8 cellular contexts compared by ENCODE assay signal in the genomic region with DNA sequence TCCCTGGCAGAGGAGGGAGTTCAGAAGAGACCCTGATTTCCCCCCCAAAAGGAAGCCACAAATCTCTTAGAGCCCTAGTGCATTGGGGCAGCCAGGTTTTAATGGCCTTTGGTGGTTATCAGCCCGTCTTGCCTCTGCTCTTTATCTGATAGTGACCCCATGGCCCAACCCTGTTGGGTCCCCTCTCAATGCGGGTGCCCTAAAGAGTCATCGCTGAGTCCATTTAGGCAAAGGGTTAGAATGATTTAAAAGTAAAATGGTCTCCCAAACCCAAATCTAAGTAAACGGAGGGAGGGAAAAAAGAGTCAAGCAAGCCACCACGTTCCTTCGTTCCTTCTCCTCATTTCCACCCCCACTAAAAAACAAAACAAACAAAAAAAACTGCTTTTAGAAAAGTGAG.
DNase-seq lines count a peak whose midpoint lies in the region; ATAC-seq and TF ChIP-seq lines count a peak whose summit lies in the region.

No MANE protein-coding gene starts in this region.

- H3K4me3 ChIP-seq in Peyer's patch (peak overlapping the region in 2 of 4 donors; percentile 83 to 93), retinal pigment epithelial cell (ENCODE audit: low read length) (peak overlapping the region; percentile 97)

- no peak overlapping the region for H3K23ac ChIP-seq in H9 (ENCODE audit: insufficient read length, low read depth, low read length)

- H3K79me2 ChIP-seq in H9 (ENCODE audit: insufficient read depth, low read length) = no peaks in the 10 kb centered on the region

- peaks cover 16% of the 10 kb centered on the region for H3K23me2 ChIP-seq in H9 (ENCODE audit: insufficient read length, low read depth, low read length, poor library complexity, severe bottlenecking)

- peaks cover 83% of the 10 kb centered on the region for H3K27me3 Mint-ChIP-seq in H9 (ENCODE audit: low read depth)

- no peaks in the 10 kb centered on the region for H3K36me3 Mint-ChIP-seq in H9 (ENCODE audit: insufficient read depth in 1 of 3, low read depth in 3 of 3)

- H3K4me1 ChIP-seq in H9 (ENCODE audit: insufficient read depth, low read length) = no peaks in the 10 kb centered on the region
- H3K4me1 ChIP-seq in Peyer's patch = peaks cover 0 to 8% (median under 1%) of the 10 kb centered on the region in 4 donors

- peak overlapping the region; percentile 7 to 53; a peak in 3 of 5 replicates for H3K4me3 Mint-ChIP-seq in H9

- H4K5ac ChIP-seq in H9 (ENCODE audit: insufficient read length, low read depth, low read length) = no peak overlapping the region

- no peak overlapping the region for H2BK12ac ChIP-seq in H9 (ENCODE audit: insufficient read length, low read depth, low read length)

- H4K8ac ChIP-seq in H9 (replicated peaks; ENCODE audit: insufficient read length, low read depth, low read length) = no peak overlapping the region

- H3K18ac ChIP-seq in H9 (ENCODE audit: insufficient read length, low read depth, low read length) = no peak overlapping the region

- no peak overlapping the region for H3K27ac Mint-ChIP-seq in H9

- H3K9me3 ChIP-seq in H9 (ENCODE audit: control insufficient read depth, low read depth, low read length) = no peaks in the 10 kb centered on the region
- no peaks in the 10 kb centered on the region for H3K9me3 ChIP-seq in Peyer's patch

- H3K36me3 ChIP-seq in Peyer's patch = no peaks in the 10 kb centered on the region

- no peak overlapping the region for H3K14ac ChIP-seq in H9 (ENCODE audit: insufficient read depth, low read length)

- no peak for ATAC-seq in activated CD4-positive, CD25-positive, alpha-beta regulatory T cell treated with anti-CD3 and anti-CD28 coated beads, Interleukin-2, amount 50 U/mL, for 24 hours
- no peak for ATAC-seq in GM21619 (IDR thresholded peaks at IDR 0.05; ENCODE audit: unreplicated experiment)

- no CpG with 5 or more reads among the region's 6 CpGs for WGBS in H9 (ENCODE audit: extremely low coverage, insufficient read length, low lambda C conversion rate)

- H4K20me1 ChIP-seq in H9 (ENCODE audit: control insufficient read depth, insufficient read depth, insufficient read length) = no peaks in the 10 kb centered on the region

- H2BK5ac ChIP-seq in H9 (ENCODE audit: insufficient read length, low read length) = no peak overlapping the region

- no peaks in the 10 kb centered on the region for H3K79me1 ChIP-seq in H9 (ENCODE audit: insufficient read depth, low read depth, low read length, poor library complexity, severe bottlenecking)

- peaks cover 43% of the 10 kb centered on the region for H3K27me3 ChIP-seq in H9 (ENCODE audit: insufficient read depth, low read length)
- no peaks in the 10 kb centered on the region for H3K27me3 ChIP-seq in Peyer's patch

- no peak overlapping the region for H4K91ac ChIP-seq in H9 (ENCODE audit: insufficient read length, low read depth, low read length)

- DNase-seq in H9 (no peak), Peyer's patch (no peak), epithelial cell of prostate (ENCODE audit: low read depth, low spot score) (no peak), retinal pigment epithelial cell (ENCODE audit: low read depth) (no peak), iPS-NIHi11 (ENCODE audit: low spot score) (no peak)
- DNase-seq in activated CD4-positive, CD25-positive, alpha-beta regulatory T cell (lab: John Stamatoyannopoulos, UW) = no peak

- H2AK5ac ChIP-seq in H9 (ENCODE audit: insufficient read length, low read length) = no peak overlapping the region

- H2AFZ ChIP-seq in H9 (ENCODE audit: low read length) = no peak overlapping the region

- H3K9ac ChIP-seq in H9 (ENCODE audit: extremely low read depth, insufficient read length, low read length) = no peak overlapping the region

- no peak for TF ChIP-seq CTCF in H9 (conservative IDR thresholded peaks at IDR 0.05)
- no peak for TF ChIP-seq CTCF in Peyer's patch (IDR thresholded peaks at IDR 0.05)
- TF ChIP-seq CTCF in retinal pigment epithelial cell (conservative IDR thresholded peaks at IDR 0.05; ENCODE audit: low read depth, low read length) = no peak

- TF ChIP-seq POLR2A in Peyer's patch (IDR thresholded peaks at IDR 0.05) = no peak

- no peak overlapping the region for H2BK120ac ChIP-seq in H9 (ENCODE audit: low read depth, low read length, poor library complexity, severe bottlenecking)

- H3T11ph ChIP-seq in H9 (ENCODE audit: low read length) = no peak overlapping the region

- H3K27ac ChIP-seq in H9 (ENCODE audit: insufficient read length, low read depth, low read length) = no peak overlapping the region
- H3K27ac ChIP-seq in Peyer's patch = peak overlapping the region; percentile 43 to 93 (median 90)
- H3K27ac ChIP-seq in epithelial cell of prostate = peak overlapping the region; percentile 97

- H3K4me2 ChIP-seq in H9 (ENCODE audit: insufficient read depth, insufficient read length, low read length) = no peak overlapping the region

- H3K4me1 Mint-ChIP-seq in H9 = peaks cover 24 to 25% of the 10 kb centered on the region in 2 experiments

- no peak overlapping the region for H3K56ac ChIP-seq in H9 (ENCODE audit: insufficient read length, low read depth, low read length)

- H2BK20ac ChIP-seq in H9 (ENCODE audit: low read depth, low read length, poor library complexity, severe bottlenecking) = no peak overlapping the region

- H3K9me3 Mint-ChIP-seq in H9 = peaks cover 0 to 3% of the 10 kb centered on the region in 2 experiments; a peak in 1 of 5 replicates

- H2BK15ac ChIP-seq in H9 (ENCODE audit: low read depth, low read length) = no peak overlapping the region

- H3K4ac ChIP-seq in H9 (ENCODE audit: low read depth, low read length) = no peak overlapping the region
